In genomic region chr5:56852228-56853000, GRCh38 we compare ENCODE assay signal across 9 cellular contexts. TPM values are rescaled to one million over a fixed set of nuclear protein-coding genes. Genes with fewer than 3 reads are reported as not detected.
DNase-seq lines count a peak whose midpoint lies in the region; ATAC-seq, FAIRE-seq and TF ChIP-seq lines count a peak whose summit lies in the region.
"Had no signal": no experiment of that assay in that cellular context is flagged by ENCODE, and none has a peak within 500 bp of the region (broad histone marks: within the 10 kb centered on the region; RNA-seq: fewer than 3 reads in every experiment).

No MANE protein-coding gene starts in this region.

- H3K27ac Mint-ChIP-seq in activated naive CD8-positive, alpha-beta T cell treated with anti-CD3 and anti-CD28 coated beads, Interleukin-2, amount 50 U/mL, for 24 hours = peak overlapping the region; percentile 59

- no peak for TF ChIP-seq POLR2A in A549 (IDR thresholded peaks at IDR 0.05; ENCODE audit: low read length)

- FAIRE-seq in A549 (lab: Jason Lieb, UNC) (peak; percentile 32), GM18507 (lab: Jason Lieb, UNC) (peak; percentile 61)

- H3K27me3 Mint-ChIP-seq in activated naive CD8-positive, alpha-beta T cell treated with anti-CD3 and anti-CD28 coated beads, Interleukin-2, amount 50 U/mL, for 24 hours = no peaks in the 10 kb centered on the region

- H3K9me2 ChIP-seq in hepatocyte (replicated peaks; ENCODE audit: insufficient read depth) = no peaks in the 10 kb centered on the region

- CTCF ChIA-PET in A549 (lab: Yijun Ruan, JAX) = interaction anchor here (1.2 to 1.7 kb wide), 3 partner anchors 14 to 583 kb away, joined by 4 to 7 read pairs (median 4); no protein-coding TSS in a partner anchor

- POLR2A ChIA-PET in A549 (lab: Yijun Ruan, JAX) = no interaction called here

- DNase-seq in A549 (ENCODE audit: low read depth in 1 of 2, low spot score in 1 of 2) = no peak
- DNase-seq in GM18507 (ENCODE audit: extremely low spot score, insufficient read length, low read depth) = no peak
- no peak for DNase-seq in activated naive CD8-positive, alpha-beta T cell treated with anti-CD3 and anti-CD28 coated beads, Interleukin-2, amount 50 U/mL, for 24 hours
- no peak for DNase-seq in hepatocyte (ENCODE audit: low spot score)
- no peak for DNase-seq in NOMO-1 treated with dmso at 0.1 percent for 144 hours (lab: John Stamatoyannopoulos, UW; ENCODE audit: unreplicated experiment)
- DNase-seq: cerebellar nuclear complex had no signal

- H3K4me1 ChIP-seq in A549 (peaks cover 14% of the 10 kb centered on the region; the same call in 2 of the 3 replicates), hepatocyte (ENCODE audit: insufficient read depth) (peaks cover 37% of the 10 kb centered on the region)

- H3K4me2 ChIP-seq in A549 (no peak overlapping the region), hepatocyte (peak overlapping the region; percentile 61)

- no peaks in the 10 kb centered on the region for H3K36me3 ChIP-seq in hepatocyte (replicated peaks; ENCODE audit: insufficient read depth, low read depth)

- peaks cover 79% of the 10 kb centered on the region for H3K4me1 Mint-ChIP-seq in activated naive CD8-positive, alpha-beta T cell treated with anti-CD3 and anti-CD28 coated beads, Interleukin-2, amount 50 U/mL, for 24 hours

- H3K4me3 ChIP-seq in A549 (no peak overlapping the region), hepatocyte (no peak overlapping the region)

- H3K36me3 Mint-ChIP-seq in activated naive CD8-positive, alpha-beta T cell treated with anti-CD3 and anti-CD28 coated beads, Interleukin-2, amount 50 U/mL, for 24 hours (ENCODE audit: low read depth) = no peaks in the 10 kb centered on the region

- TF ChIP-seq CTCF in A549 (IDR thresholded peaks at IDR 0.05) = no peak
- no peak for TF ChIP-seq CTCF in hepatocyte (IDR thresholded peaks at IDR 0.05; ENCODE audit: poor library complexity)

- no peak overlapping the region for H3K27ac ChIP-seq in A549
- H3K27ac ChIP-seq in hepatocyte = peak overlapping the region; percentile 1

- WGBS in A549 (ENCODE audit: missing lambda C conversion rate) = 87% methylated on average over 3 of the region's 3 CpGs
- WGBS in hepatocyte (ENCODE audit: low lambda C conversion rate, missing lambda C conversion rate) = 65% methylated on average over 3 of the region's 3 CpGs

- H3K9me3 ChIP-seq in A549 (no peaks in the 10 kb centered on the region), hepatocyte (ENCODE audit: low read depth) (no peaks in the 10 kb centered on the region)

- H3K79me2 ChIP-seq in hepatocyte = peaks cover 100% of the 10 kb centered on the region

- ATAC-seq in A549 = no peak
- no peak for ATAC-seq in activated naive CD8-positive, alpha-beta T cell treated with anti-CD3 and anti-CD28 coated beads, Interleukin-2, amount 50 U/mL, for 24 hours
- no peak for ATAC-seq in GM18907 (IDR thresholded peaks at IDR 0.05; ENCODE audit: unreplicated experiment)
- ATAC-seq in GM19452 (IDR thresholded peaks at IDR 0.05; ENCODE audit: unreplicated experiment) = no peak
- ATAC-seq in HG03457 (IDR thresholded peaks at IDR 0.05; ENCODE audit: unreplicated experiment) = no peak

- H3K4me3 Mint-ChIP-seq in activated naive CD8-positive, alpha-beta T cell treated with anti-CD3 and anti-CD28 coated beads, Interleukin-2, amount 50 U/mL, for 24 hours = peak overlapping the region; percentile 8

- H3K27me3 ChIP-seq in hepatocyte = no peaks in the 10 kb centered on the region

- no peak for TF ChIP-seq EP300 in A549 (IDR thresholded peaks at IDR 0.05)

- no peaks in the 10 kb centered on the region for H3K9me3 Mint-ChIP-seq in activated naive CD8-positive, alpha-beta T cell treated with anti-CD3 and anti-CD28 coated beads, Interleukin-2, amount 50 U/mL, for 24 hours

- peaks cover 38% of the 10 kb centered on the region for H4K20me1 ChIP-seq in hepatocyte (ENCODE audit: insufficient read depth, poor library complexity, severe bottlenecking)

- H2AFZ ChIP-seq in hepatocyte = no peak overlapping the region

- no peak for TF ChIP-seq RAD21 in A549 (conservative IDR thresholded peaks at IDR 0.05 in 1 of 2, IDR thresholded peaks at IDR 0.05 in 1 of 2)

TF ChIP-seq in A549, 52 proteins besides CTCF, POLR2A, EP300 and RAD21:
- TF ChIP-seq HOXA7 (CRISPR knock-in tag; IDR thresholded peaks at IDR 0.05) = no peak

RNA-seq across cellular contexts. Expression of gene MAP3K1, which starts 37.1 kb away (rescaled TPM):
- 4.5 and 5.1 TPM in 2 replicates for polyA plus RNA-seq in A549 (2011; rRNA removed)
- polyA plus RNA-seq in A549 (2012; cell fraction: cytosol; rRNA removed) = 0.62 and 0.75 TPM in 2 replicates
- polyA plus RNA-seq in A549 (2012; cell fraction: nucleus; rRNA removed) = 0.85 and 1.2 TPM in 2 replicates
- polyA plus RNA-seq in A549 (2017; fragmentation: RNase III; extraction: RNeasy Plus Mini Kit Qiagen cat#74134 plus additional on column Dnase treatment) = 1.8 to 2.1 TPM (median 1.9 TPM) in 3 replicates
- 6.8 and 7.9 TPM in 2 replicates for polyA minus RNA-seq in A549 (2011; rRNA and poly(A)+ RNA removed)
- 36.0 and 38.2 TPM in 2 replicates for total RNA-seq in hepatocyte
- 11.2 and 12.0 TPM in 2 replicates for polyA plus RNA-seq in hepatocyte

RNA-seq across cellular contexts. Expression of gene SETD9, which starts 57.0 kb away (rescaled TPM):
- polyA plus RNA-seq in A549 (2011; rRNA removed) (9.4 and 13.1 TPM in 2 replicates), A549 (2017; fragmentation: RNase III; extraction: RNeasy Plus Mini Kit Qiagen cat#74134 plus additional on column Dnase treatment) (8.5 to 9.4 TPM (median 8.7 TPM) in 3 replicates), hepatocyte (17.1 and 22.6 TPM in 2 replicates)
- 3.6 and 4.3 TPM in 2 replicates for polyA plus RNA-seq in A549 (2012; cell fraction: cytosol; rRNA removed)
- 1.2 and 1.9 TPM in 2 replicates for polyA plus RNA-seq in A549 (2012; cell fraction: nucleus; rRNA removed)
- 2.9 and 3.0 TPM in 2 replicates for polyA minus RNA-seq in A549 (2011; rRNA and poly(A)+ RNA removed)
- 21.8 and 24.7 TPM in 2 replicates for total RNA-seq in hepatocyte
